ENCODE assay signal across 23 cellular contexts in the genomic region with DNA sequence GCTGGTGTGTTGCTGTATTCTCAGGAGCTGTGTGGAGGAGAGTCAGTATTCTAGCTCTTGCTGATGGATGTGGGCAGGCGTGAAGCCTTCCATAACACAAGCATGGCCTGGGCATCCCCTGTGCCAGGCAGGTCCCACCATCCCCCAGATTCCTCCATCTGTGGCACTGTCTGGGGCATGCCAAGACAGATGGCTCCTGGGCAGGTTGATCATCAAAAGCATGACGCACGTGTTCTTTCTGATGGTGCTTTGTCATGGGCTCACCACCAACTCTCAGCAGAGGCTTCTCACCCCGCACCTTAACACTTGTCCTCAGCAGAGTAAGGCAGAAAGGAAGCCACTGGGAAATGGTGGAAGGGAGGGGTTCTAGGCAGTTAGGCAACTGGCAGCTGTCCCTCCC.
"Had no signal": no experiment of that assay in that cellular context is flagged by ENCODE, and none has a peak within 500 bp of the region (broad histone marks: within the 10 kb centered on the region; RNA-seq: fewer than 3 reads in every experiment).

No MANE protein-coding gene starts in this region.

- H3K27me3 Mint-ChIP-seq: activated CD4-positive, alpha-beta memory T cell treated with anti-CD3 and anti-CD28 coated beads, Interleukin-2, amount 10 ng/mL, durations not matched to agents 7 days and 5 days had no signal

- DNase-seq: activated CD4-positive, alpha-beta memory T cell treated with anti-CD3 and anti-CD28 coated beads, Interleukin-2, amount 10 ng/mL, durations not matched to agents 7 days and 5 days; activated CD4-positive, alpha-beta T cell treated with anti-CD3 and anti-CD28 coated beads, Interleukin-2, amount 10 ng/mL, durations not matched to agents 7 days and 5 days; activated CD4-positive, CD25-positive, alpha-beta regulatory T cell; activated T-cell treated with anti-CD3 and anti-CD28 coated beads for 4 hours; activated T-cell treated with anti-CD3 and anti-CD28 coated beads, Interleukin-2, amount 50 U/mL, for 48 hours; aorta; Kasumi-1; NCI-H1048; NCI-H146; NCI-H2029; NCI-H2107; NCI-H2171 treated with DMSO at 0.1 percent for 48 hours; NCI-H226; NCI-H510A; NCI-H526 treated with DMSO at 0.1 percent for 48 hours; NCI-H82; SIG-M5; T-helper 2 cell; T1000 had no signal

- H3K36me3 Mint-ChIP-seq: activated naive CD4-positive, alpha-beta T cell treated with anti-CD3 and anti-CD28 coated beads, Interleukin-2, amount 50 U/mL, for 24 hours had no signal

- H3K27ac ChIP-seq: VCaP had no signal

- H3K4me1 Mint-ChIP-seq: activated CD4-positive, alpha-beta memory T cell treated with anti-CD3 and anti-CD28 coated beads, Interleukin-2, amount 10 ng/mL, durations not matched to agents 7 days and 5 days; activated CD4-positive, alpha-beta T cell treated with anti-CD3 and anti-CD28 coated beads, Interleukin-2, amount 10 ng/mL, durations not matched to agents 7 days and 5 days; activated naive CD4-positive, alpha-beta T cell treated with anti-CD3 and anti-CD28 coated beads, Interleukin-2, amount 50 U/mL, for 24 hours had no signal

- ATAC-seq: K562 had no signal

- H3K27ac Mint-ChIP-seq: activated CD4-positive, alpha-beta memory T cell treated with anti-CD3 and anti-CD28 coated beads, Interleukin-2, amount 10 ng/mL, durations not matched to agents 7 days and 5 days; activated CD4-positive, alpha-beta T cell treated with anti-CD3 and anti-CD28 coated beads, Interleukin-2, amount 10 ng/mL, durations not matched to agents 7 days and 5 days; activated naive CD4-positive, alpha-beta T cell treated with anti-CD3 and anti-CD28 coated beads, Interleukin-2, amount 50 U/mL, for 24 hours; activated T-helper 2 cell treated with anti-CD3 and anti-CD28 coated beads, Interferon-gamma antibody, Interleukin-2, Interleukin-4, amounts not matched to agents 10 μg/mL and 5 μg/mL and 100 μg/mL, durations not matched to agents 14 hours and 24 hours and 36 hours had no signal

- H3K4me3 ChIP-seq: K562 had no signal

- H3K4me3 Mint-ChIP-seq: activated CD4-positive, alpha-beta memory T cell treated with anti-CD3 and anti-CD28 coated beads, Interleukin-2, amount 10 ng/mL, durations not matched to agents 7 days and 5 days; activated CD4-positive, alpha-beta T cell treated with anti-CD3 and anti-CD28 coated beads, Interleukin-2, amount 10 ng/mL, durations not matched to agents 7 days and 5 days; activated naive CD4-positive, alpha-beta T cell treated with anti-CD3 and anti-CD28 coated beads, Interleukin-2, amount 50 U/mL, for 24 hours had no signal
